In genomic region chr6:55379895-55380294, GRCh38 we compare ENCODE assay signal across 25 cellular contexts. TPM values are rescaled to one million over a fixed set of nuclear protein-coding genes. Genes with fewer than 3 reads are reported as not detected.
DNase-seq lines count a peak whose midpoint lies in the region; ATAC-seq and TF ChIP-seq lines count a peak whose summit lies in the region.
"Had no signal": no experiment of that assay in that cellular context is flagged by ENCODE, and none has a peak within 500 bp of the region (broad histone marks: within the 10 kb centered on the region; RNA-seq: fewer than 3 reads in every experiment).

No MANE protein-coding gene starts in this region.

- intact Hi-C loops in A673 (cut with micrococcal nuclease; ENCODE audit: unreplicated experiment) = no loop called here
- intact Hi-C loops in OCI-LY7 (cut with micrococcal nuclease; ENCODE audit: unreplicated experiment) = no loop called here
- intact Hi-C loops in lower lobe of right lung (cut with DNase I) = no loop called here

- CTCF ChIA-PET in A673 (lab: Charles Lee) (no interaction called here), OCI-LY7 (lab: Charles Lee; ENCODE audit: unreplicated experiment) (no interaction called here)

- H3K4me1 ChIP-seq in A673 (ENCODE audit: insufficient read depth, low read length, poor library complexity, severe bottlenecking) (peaks cover 5% of the 10 kb centered on the region), OCI-LY7 (ENCODE audit: insufficient read depth, low read length, poor library complexity, severe bottlenecking) (no peaks in the 10 kb centered on the region), lower lobe of right lung (no peaks in the 10 kb centered on the region)

- POLR2A ChIA-PET in A673 (lab: Charles Lee; ENCODE audit: low non-redundant PET) = no interaction called here
- POLR2A ChIA-PET in OCI-LY7 (lab: Charles Lee) = no interaction called here

- H3K27ac ChIP-seq in A673 (ENCODE audit: low read depth, low read length, poor library complexity, severe bottlenecking) (no peak overlapping the region), OCI-LY7 (ENCODE audit: low read depth, low read length, poor library complexity, severe bottlenecking) (no peak overlapping the region), lower lobe of right lung (no peak overlapping the region)
- H3K27ac ChIP-seq: GM23248, PC-9, SJCRH30 had no signal

- peaks cover 23% of the 10 kb centered on the region for H3K4me1 Mint-ChIP-seq in mesothelial cell of epicardium

- peak; percentile 21; the same call in 1 of the 2 replicates for TF ChIP-seq EP300 in Ishikawa (IDR thresholded peaks at IDR 0.05; ENCODE audit: borderline replicate concordance)

- no TSS peak for BruUV-seq in A673 (replicated peaks; lab: Mats Ljungman, UMichigan)
- no TSS peak for BruUV-seq in OCI-LY7 (replicated peaks; lab: Mats Ljungman, UMichigan)

- H3K27me3 Mint-ChIP-seq in mesothelial cell of epicardium (ENCODE audit: low read depth) = no peaks in the 10 kb centered on the region

- peak overlapping the region; percentile 62 for H3K27ac Mint-ChIP-seq in mesothelial cell of epicardium

- peaks cover 22% of the 10 kb centered on the region for H3K9me3 Mint-ChIP-seq in mesothelial cell of epicardium

- H3K36me3 ChIP-seq in A673 (ENCODE audit: insufficient read depth, low read length, poor library complexity, severe bottlenecking) (no peaks in the 10 kb centered on the region), OCI-LY7 (ENCODE audit: insufficient read depth, low read length) (no peaks in the 10 kb centered on the region), lower lobe of right lung (no peaks in the 10 kb centered on the region)
- H3K36me3 ChIP-seq: SJCRH30 had no signal

- H2AFZ ChIP-seq in OCI-LY7 (ENCODE audit: low read length) = no peak overlapping the region
- H2AFZ ChIP-seq: GM23248, PC-9 had no signal

- ATAC-seq in HG03457 (IDR thresholded peaks at IDR 0.05; ENCODE audit: unreplicated experiment) (no peak), lower lobe of right lung (no peak)
- ATAC-seq: Right ventricle myocardium inferior had no signal

- DNase-seq in A673 (ENCODE audit: low spot score) = peak; percentile 12
- DNase-seq in choroid plexus epithelial cell (ENCODE audit: low read depth) = peak; percentile 78
- no peak for DNase-seq in mesothelial cell of epicardium (ENCODE audit: low spot score in 2 of 2, unreplicated experiment in 2 of 2)
- DNase-seq in NCI-H1092 treated with DMSO at 0.1 percent for 48 hours (lab: John Stamatoyannopoulos, UW) = no peak
- DNase-seq in OCI-LY7 (ENCODE audit: low spot score) = no peak
- DNase-seq in lower lobe of right lung = no peak
- DNase-seq: 8988T, DMS153, DND-41, GM23248, H7, Karpas-422, NCI-H1105, NCI-H1436 treated with DMSO at 0.1 percent for 48 hours, NCI-H187 treated with DMSO at 0.1 percent for 48 hours, NCI-H2107, NCI-H446, NCI-H524 treated with DMSO at 0.1 percent for 48 hours, NCI-H774, PC-9, SJCRH30 had no signal

- TF ChIP-seq RAD21 in Ishikawa (IDR thresholded peaks at IDR 0.05; ENCODE audit: low read depth) = no peak

- H3K36me3 Mint-ChIP-seq in mesothelial cell of epicardium = no peaks in the 10 kb centered on the region

- H3K4me3 ChIP-seq in A673 (ENCODE audit: low read depth, low read length, poor library complexity, severe bottlenecking) = no peak overlapping the region
- H3K4me3 ChIP-seq in choroid plexus epithelial cell (ENCODE audit: low read depth, low read length) = no peak overlapping the region
- no peak overlapping the region for H3K4me3 ChIP-seq in OCI-LY7 (ENCODE audit: low read depth, low read length, poor library complexity, severe bottlenecking)
- H3K4me3 ChIP-seq in lower lobe of right lung = no peak overlapping the region
- H3K4me3 ChIP-seq: GM23248, PC-9, SJCRH30 had no signal

- TF ChIP-seq CTCF in A673 (conservative IDR thresholded peaks at IDR 0.05; ENCODE audit: low read depth, low read length) (no peak), choroid plexus epithelial cell (conservative IDR thresholded peaks at IDR 0.05; ENCODE audit: low read depth, low read length) (no peak), mesothelial cell of epicardium (IDR thresholded peaks at IDR 0.05; ENCODE audit: unreplicated experiment) (no peak), OCI-LY7 (conservative IDR thresholded peaks at IDR 0.05; ENCODE audit: low read length) (no peak), lower lobe of right lung (IDR thresholded peaks at IDR 0.05) (no peak)

- H3K9me3 ChIP-seq in A673 (ENCODE audit: low read depth, low read length, poor library complexity, severe bottlenecking) (no peaks in the 10 kb centered on the region), OCI-LY7 (ENCODE audit: low read length) (no peaks in the 10 kb centered on the region), lower lobe of right lung (no peaks in the 10 kb centered on the region)
- H3K9me3 ChIP-seq: SJCRH30 had no signal

- no peak overlapping the region for H3K4me2 ChIP-seq in OCI-LY7 (ENCODE audit: low read length)
- H3K4me2 ChIP-seq: PC-9 had no signal

- H3K4me3 Mint-ChIP-seq in mesothelial cell of epicardium = no peak overlapping the region

- H3K27me3 ChIP-seq in A673 (replicated peaks; ENCODE audit: insufficient read depth, low read depth, low read length, poor library complexity) (no peaks in the 10 kb centered on the region), lower lobe of right lung (ENCODE audit: low read depth) (no peaks in the 10 kb centered on the region)
- H3K27me3 ChIP-seq: SJCRH30 had no signal

- H3K79me2 ChIP-seq in OCI-LY7 (ENCODE audit: insufficient read depth, low read depth, low read length) = no peaks in the 10 kb centered on the region

- H3K9me2 ChIP-seq in OCI-LY7 (ENCODE audit: insufficient read depth, low read length) = no peaks in the 10 kb centered on the region

- H4K20me1 ChIP-seq in OCI-LY7 (ENCODE audit: insufficient read depth, low read length) = no peaks in the 10 kb centered on the region

TF ChIP-seq in Ishikawa, 13 proteins besides CTCF, POLR2A, EP300 and RAD21:
- TF ChIP-seq TEAD4 (IDR thresholded peaks at IDR 0.05) = 0 out of 2 replicates have a peak, but pooled peaks have one; percentile 19
- TF ChIP-seq CEBPB (IDR thresholded peaks at IDR 0.05) = peak; percentile 60
- TF ChIP-seq TAF1 (IDR thresholded peaks at IDR 0.05; ENCODE audit: low read depth) = no peak
- peak; percentile 37; the same call in 1 of the 2 replicates for TF ChIP-seq NFIC (IDR thresholded peaks at IDR 0.05)
- TF ChIP-seq CREB1 (IDR thresholded peaks at IDR 0.05; ENCODE audit: low read depth) = no peak

RNA-seq across cellular contexts. Expression of gene GFRAL, which starts 52.6 kb away (rescaled TPM):
- total RNA-seq in A673 (2021) (not detected in 2 replicates), mesothelial cell of epicardium (not detected in 3 replicates), OCI-LY7 (2022) (not detected in 2 replicates), lower lobe of right lung (not detected)
- total RNA-seq in OCI-LY7 (2014; rRNA removed; shearing (Covaris generic)) = not detected in 2 replicates
- total RNA-seq: GM23248, H7, PC-9, Right ventricle myocardium inferior, RPMI7951, SJCRH30 had no signal

Comparison
In these comparisons a context has a peak if more than half of its experiments do, and no peak if none do; other contexts are left out.
1. DNase-seq: peak in A673 (single experiment) and choroid plexus epithelial cell (single experiment); none in mesothelial cell of epicardium (0 of 2), NCI-H1092 treated with DMSO at 0.1 percent for 48 hours (single experiment), OCI-LY7 (single experiment) and lower lobe of right lung (single experiment).